In genomic region chr7:149733554-149734513, GRCh38 we compare ENCODE assay signal across 1 cellular context.
TF ChIP-seq lines count a peak whose summit lies in the region.

No MANE protein-coding gene starts in this region.

TF ChIP-seq in HEK293, 187 proteins besides CTCF, POLR2A, EP300 and RAD21 (continued from another document):
- TF ChIP-seq AEBP2 (tag by site-specific recombination; IDR thresholded peaks at IDR 0.05; ENCODE audit: borderline replicate concordance): no peak
